In genomic region chr19:6790194-6791128, GRCh38 we compare ENCODE assay signal across 21 cellular contexts. TPM values are rescaled to one million over a fixed set of nuclear protein-coding genes. Genes with fewer than 3 reads are reported as not detected.
DNase-seq lines count a peak whose midpoint lies in the region; ATAC-seq and TF ChIP-seq lines count a peak whose summit lies in the region.
"Had no signal": no experiment of that assay in that cellular context is flagged by ENCODE, and none has a peak within 500 bp of the region (broad histone marks: within the 10 kb centered on the region; RNA-seq: fewer than 3 reads in every experiment).

No MANE protein-coding gene starts in this region.

- no peak for ATAC-seq in activated CD8-positive, alpha-beta T cell treated with anti-CD3 and anti-CD28 coated beads for 36 hours
- no peak for ATAC-seq in HG03342 (IDR thresholded peaks at IDR 0.05; ENCODE audit: unreplicated experiment)
- ATAC-seq: activated naive CD8-positive, alpha-beta T cell treated with anti-CD3 and anti-CD28 coated beads, Interleukin-2, amount 50 U/mL, for 24 hours; left ventricle myocardium superior had no signal

- H3K4me1 ChIP-seq in osteoblast (ENCODE audit: insufficient read depth, low read length) = no peaks in the 10 kb centered on the region
- peaks cover 16% of the 10 kb centered on the region for H3K4me1 ChIP-seq in effector memory CD4-positive, alpha-beta T cell (ENCODE audit: control insufficient read depth, insufficient read depth, low read length, poor library complexity, severe bottlenecking)
- H3K4me1 ChIP-seq: HAP-1 had no signal

- H3K79me2 ChIP-seq in osteoblast (ENCODE audit: insufficient read depth, low read length) = no peaks in the 10 kb centered on the region

- no peak for TF ChIP-seq CTCF in activated CD8-positive, alpha-beta T cell treated with anti-CD3 and anti-CD28 coated beads for 36 hours (IDR thresholded peaks at IDR 0.05)
- no peak for TF ChIP-seq CTCF in osteoblast (IDR thresholded peaks at IDR 0.05; ENCODE audit: extremely low read depth, low read depth, low read length)

- H3K27me3 Mint-ChIP-seq in activated naive CD4-positive, alpha-beta T cell treated with anti-CD3 and anti-CD28 coated beads, Interleukin-2, amount 50 U/mL, for 24 hours = no peaks in the 10 kb centered on the region
- no peaks in the 10 kb centered on the region for H3K27me3 Mint-ChIP-seq in activated naive CD4-positive, alpha-beta T cell treated with anti-CD3 and anti-CD28 coated beads for 36 hours (ENCODE audit: low read depth)
- H3K27me3 Mint-ChIP-seq in activated CD8-positive, alpha-beta T cell treated with anti-CD3 and anti-CD28 coated beads for 36 hours = no peaks in the 10 kb centered on the region
- H3K27me3 Mint-ChIP-seq: activated naive CD8-positive, alpha-beta T cell treated with anti-CD3 and anti-CD28 coated beads, Interleukin-2, amount 50 U/mL, for 24 hours had no signal

- H3K4me1 Mint-ChIP-seq in activated naive CD4-positive, alpha-beta T cell treated with anti-CD3 and anti-CD28 coated beads, Interleukin-2, amount 50 U/mL, for 24 hours = peaks cover 75% of the 10 kb centered on the region
- H3K4me1 Mint-ChIP-seq in activated naive CD4-positive, alpha-beta T cell treated with anti-CD3 and anti-CD28 coated beads for 36 hours (ENCODE audit: low read depth) = peaks cover 70% of the 10 kb centered on the region
- H3K4me1 Mint-ChIP-seq in activated CD8-positive, alpha-beta T cell treated with anti-CD3 and anti-CD28 coated beads for 36 hours (ENCODE audit: low read depth) = peaks cover 57% of the 10 kb centered on the region
- H3K4me1 Mint-ChIP-seq: brain had no signal

- POLR2A ChIA-PET in activated CD8-positive, alpha-beta T cell treated with anti-CD3 and anti-CD28 coated beads for 36 hours (lab: Charles Lee) = interaction anchor here (1.9 to 3.1 kb wide), 3 partner anchors 11 to 18 kb away, joined by 4 to 26 read pairs (median 7); partner anchors contain the start of gene VAV1

- CTCF ChIA-PET in activated naive CD4-positive, alpha-beta T cell treated with anti-CD3 and anti-CD28 coated beads for 36 hours (lab: Charles Lee) = interaction anchor here (1.1 kb wide), 1 partner anchor 16 kb away, joined by 3 read pairs; no protein-coding TSS in a partner anchor
- CTCF ChIA-PET in activated CD8-positive, alpha-beta T cell treated with anti-CD3 and anti-CD28 coated beads for 36 hours (lab: Charles Lee) = interaction anchor here (1.3 to 2.5 kb wide), 3 partner anchors 9 to 18 kb away, joined by 4 to 10 read pairs (median 6); partner anchors contain the start of gene VAV1

- peaks cover 26% of the 10 kb centered on the region for H3K36me3 Mint-ChIP-seq in activated naive CD4-positive, alpha-beta T cell treated with anti-CD3 and anti-CD28 coated beads, Interleukin-2, amount 50 U/mL, for 24 hours
- H3K36me3 Mint-ChIP-seq in activated naive CD4-positive, alpha-beta T cell treated with anti-CD3 and anti-CD28 coated beads for 36 hours (ENCODE audit: low read depth) = peaks cover 61% of the 10 kb centered on the region
- H3K36me3 Mint-ChIP-seq in activated CD8-positive, alpha-beta T cell treated with anti-CD3 and anti-CD28 coated beads for 36 hours (ENCODE audit: low read depth) = peaks cover 64% of the 10 kb centered on the region
- H3K36me3 Mint-ChIP-seq: brain had no signal

- no peaks in the 10 kb centered on the region for H3K36me3 ChIP-seq in osteoblast (ENCODE audit: insufficient read depth, low read length)
- H3K36me3 ChIP-seq in effector memory CD4-positive, alpha-beta T cell (ENCODE audit: control insufficient read depth, insufficient read depth, low read length) = peaks cover 17% of the 10 kb centered on the region
- H3K36me3 ChIP-seq: HAP-1, suprapubic skin had no signal

- H3K9me3 ChIP-seq in osteoblast (ENCODE audit: low read depth, low read length) = no peaks in the 10 kb centered on the region
- H3K9me3 ChIP-seq in effector memory CD4-positive, alpha-beta T cell (ENCODE audit: control insufficient read depth, low read length) = no peaks in the 10 kb centered on the region

- H3K4me3 ChIP-seq in osteoblast (ENCODE audit: insufficient read depth, low read length) = no peak overlapping the region
- H3K4me3 ChIP-seq in effector memory CD4-positive, alpha-beta T cell (ENCODE audit: insufficient read depth, low read depth, low read length, poor library complexity, severe bottlenecking) = no peak overlapping the region
- H3K4me3 ChIP-seq: HAP-1, suprapubic skin had no signal

- H3K4me3 Mint-ChIP-seq in activated naive CD4-positive, alpha-beta T cell treated with anti-CD3 and anti-CD28 coated beads, Interleukin-2, amount 50 U/mL, for 24 hours = peak overlapping the region; percentile 57
- H3K4me3 Mint-ChIP-seq in activated naive CD4-positive, alpha-beta T cell treated with anti-CD3 and anti-CD28 coated beads for 36 hours = no peak overlapping the region
- H3K4me3 Mint-ChIP-seq in activated CD8-positive, alpha-beta T cell treated with anti-CD3 and anti-CD28 coated beads for 36 hours = no peak overlapping the region
- H3K4me3 Mint-ChIP-seq: activated naive CD8-positive, alpha-beta T cell treated with anti-CD3 and anti-CD28 coated beads, Interleukin-2, amount 50 U/mL, for 24 hours; brain; T-helper 1 cell treated with Interleukin-12 subunit alpha and Interleukin-12 subunit beta and Interleukin-4 antibody, amounts not matched to agents 30 μg/mL and 1 μg/mL, for 36 hours had no signal

- intact Hi-C loops in activated naive CD4-positive, alpha-beta T cell treated with anti-CD3 and anti-CD28 coated beads for 36 hours (cut with micrococcal nuclease) = no loop called here
- intact Hi-C loops in activated CD8-positive, alpha-beta T cell treated with anti-CD3 and anti-CD28 coated beads for 36 hours (cut with micrococcal nuclease) = no loop called here

- H4K20me1 ChIP-seq in osteoblast (ENCODE audit: insufficient read depth, low read length) = no peaks in the 10 kb centered on the region

- DNase-seq in activated naive CD4-positive, alpha-beta T cell treated with anti-CD3 and anti-CD28 coated beads for 36 hours = no peak
- DNase-seq in activated CD8-positive, alpha-beta T cell treated with anti-CD3 and anti-CD28 coated beads for 36 hours = no peak
- DNase-seq in osteoblast (ENCODE audit: insufficient read length, low spot score, missing footprints) = peak; percentile 37
- DNase-seq in effector memory CD4-positive, alpha-beta T cell = no peak
- DNase-seq: activated CD4-positive, alpha-beta T cell treated with anti-CD3 and anti-CD28 coated beads, Interleukin-2, amount 50 U/mL, for 48 hours; activated naive CD8-positive, alpha-beta T cell treated with anti-CD3 and anti-CD28 coated beads, Interleukin-2, amount 50 U/mL, for 24 hours; cortex of kidney; left ventricle myocardium superior; NCI-H748 treated with DMSO at 0.1 percent for 48 hours; occipital lobe; OCI-M1; SIG-M5 had no signal

- peaks cover 6% of the 10 kb centered on the region for H3K9me3 Mint-ChIP-seq in activated naive CD4-positive, alpha-beta T cell treated with anti-CD3 and anti-CD28 coated beads, Interleukin-2, amount 50 U/mL, for 24 hours
- H3K9me3 Mint-ChIP-seq in activated naive CD4-positive, alpha-beta T cell treated with anti-CD3 and anti-CD28 coated beads for 36 hours = peaks cover 9% of the 10 kb centered on the region
- peaks cover 10% of the 10 kb centered on the region for H3K9me3 Mint-ChIP-seq in activated CD8-positive, alpha-beta T cell treated with anti-CD3 and anti-CD28 coated beads for 36 hours

- no peak overlapping the region for H3K4me2 ChIP-seq in osteoblast (ENCODE audit: insufficient read depth, low read length)

- H3K27me3 ChIP-seq in osteoblast (ENCODE audit: insufficient read depth, low read length) = no peaks in the 10 kb centered on the region
- H3K27me3 ChIP-seq in effector memory CD4-positive, alpha-beta T cell (replicated peaks; ENCODE audit: control insufficient read depth, insufficient read depth, low read length, poor library complexity, severe bottlenecking) = no peaks in the 10 kb centered on the region
- H3K27me3 ChIP-seq: suprapubic skin had no signal

- no peak overlapping the region for H2AFZ ChIP-seq in osteoblast (ENCODE audit: low read length)

- peak overlapping the region; percentile 93 for H3K27ac Mint-ChIP-seq in activated naive CD4-positive, alpha-beta T cell treated with anti-CD3 and anti-CD28 coated beads, Interleukin-2, amount 50 U/mL, for 24 hours
- no peak overlapping the region for H3K27ac Mint-ChIP-seq in activated naive CD4-positive, alpha-beta T cell treated with anti-CD3 and anti-CD28 coated beads for 36 hours
- H3K27ac Mint-ChIP-seq in activated CD8-positive, alpha-beta T cell treated with anti-CD3 and anti-CD28 coated beads for 36 hours = peak overlapping the region; percentile 55
- H3K27ac Mint-ChIP-seq: brain; T-helper 1 cell treated with Interleukin-12 subunit alpha and Interleukin-12 subunit beta and Interleukin-4 antibody, amounts not matched to agents 30 μg/mL and 1 μg/mL, for 36 hours had no signal

- H3K27ac ChIP-seq in osteoblast (ENCODE audit: low read depth, low read length) = no peak overlapping the region
- H3K27ac ChIP-seq in effector memory CD4-positive, alpha-beta T cell (ENCODE audit: insufficient read depth, low read length, poor library complexity, severe bottlenecking) = no peak overlapping the region
- H3K27ac ChIP-seq: C4-2B, suprapubic skin, VCaP had no signal

RNA-seq across cellular contexts. Expression of gene VAV1, which starts 18.0 kb away (rescaled TPM):
- total RNA-seq in activated naive CD4-positive, alpha-beta T cell treated with anti-CD3 and anti-CD28 coated beads for 36 hours = 100 to 1,000 TPM in 1 of 2 experiments, 10 to 100 TPM in 1; 93.6 to 103 TPM
- total RNA-seq in activated CD8-positive, alpha-beta T cell treated with anti-CD3 and anti-CD28 coated beads for 36 hours = 10 to 100 TPM; 61.7 to 65.4 TPM
- 0.36 TPM in 1 of 2 replicates, not detected in the other for total RNA-seq in osteoblast
- total RNA-seq: endothelial cell of umbilical vein had no signal

RNA-seq across cellular contexts. Expression of gene SH2D3A, which starts 23.2 kb away (rescaled TPM):
- 10 to 100 TPM; 23.2 to 24.9 TPM for total RNA-seq in activated naive CD4-positive, alpha-beta T cell treated with anti-CD3 and anti-CD28 coated beads for 36 hours
- total RNA-seq in activated CD8-positive, alpha-beta T cell treated with anti-CD3 and anti-CD28 coated beads for 36 hours = 10 to 100 TPM; 20.6 to 20.9 TPM
- not detected in 2 replicates for total RNA-seq in osteoblast
- total RNA-seq: occipital lobe had no signal

RNA-seq across cellular contexts. Expression of gene TRIP10, which starts 51.0 kb away (rescaled TPM):
- total RNA-seq in activated naive CD4-positive, alpha-beta T cell treated with anti-CD3 and anti-CD28 coated beads for 36 hours = 10 to 100 TPM; 56.2 to 61.1 TPM
- 10 to 100 TPM; 33.8 to 34.3 TPM for total RNA-seq in activated CD8-positive, alpha-beta T cell treated with anti-CD3 and anti-CD28 coated beads for 36 hours
- 32.4 and 36.2 TPM in 2 replicates for total RNA-seq in osteoblast

RNA-seq across cellular contexts. Expression of gene GPR108, which starts 53.1 kb away (rescaled TPM):
- total RNA-seq in activated naive CD4-positive, alpha-beta T cell treated with anti-CD3 and anti-CD28 coated beads for 36 hours = 10 to 100 TPM; 54.0 to 59.9 TPM
- 10 to 100 TPM; 58.2 to 64.8 TPM for total RNA-seq in activated CD8-positive, alpha-beta T cell treated with anti-CD3 and anti-CD28 coated beads for 36 hours
- total RNA-seq in osteoblast = 42.3 and 52.2 TPM in 2 replicates

Comparison
In these comparisons a context has a peak if more than half of its experiments do, and no peak if none do; other contexts are left out.
1. RNA of gene VAV1, which starts 18.0 kb away (total RNA-seq): 93.6 to 103 TPM in activated naive CD4-positive, alpha-beta T cell treated with anti-CD3 and anti-CD28 coated beads for 36 hours and 61.7 to 65.4 TPM in activated CD8-positive, alpha-beta T cell treated with anti-CD3 and anti-CD28 coated beads for 36 hours; 0.36 TPM in osteoblast; every median in the first group is over 10 times any median in the second.
2. RNA of gene SH2D3A, which starts 23.2 kb away (total RNA-seq): 23.2 to 24.9 TPM in activated naive CD4-positive, alpha-beta T cell treated with anti-CD3 and anti-CD28 coated beads for 36 hours and 20.6 to 20.9 TPM in activated CD8-positive, alpha-beta T cell treated with anti-CD3 and anti-CD28 coated beads for 36 hours; not detected in osteoblast; every median in the first group is over 10 times any median in the second.